ENCODE assay signal across 11 cellular contexts in genomic region chr2:234978466-234979203, GRCh38. TPM values are rescaled to one million over a fixed set of nuclear protein-coding genes. Genes with fewer than 3 reads are reported as not detected.
A peak's percentile ranks its signal among the peaks of the same experiment; 100 is the strongest.
DNase-seq lines count a peak whose midpoint lies in the region; ATAC-seq, FAIRE-seq and TF ChIP-seq lines count a peak whose summit lies in the region.
"Had no signal": no experiment of that assay in that cellular context is flagged by ENCODE, and none has a peak within 500 bp of the region (broad histone marks: within the 10 kb centered on the region; RNA-seq: fewer than 3 reads in every experiment).

No MANE protein-coding gene starts in this region.

- H3K4me2 ChIP-seq in H1 (ENCODE audit: insufficient read depth in 1 of 2, low read depth in 2 of 2, low read length in 2 of 2): no peak overlapping the region

- H2AFZ ChIP-seq in ACC112 (ENCODE audit: low read length, unreplicated experiment) (no peak overlapping the region), H1 (ENCODE audit: low read length) (no peak overlapping the region)

- no peak overlapping the region for H4K91ac ChIP-seq in H1 (replicated peaks; ENCODE audit: insufficient read length, low read length)

- H3K18ac ChIP-seq in H1 (ENCODE audit: extremely low read depth, low read length): 0 out of 2 replicates have a peak overlapping the region, but pooled peaks have one; percentile 7

- H3K4me1 ChIP-seq in ACC112 (ENCODE audit: control insufficient read depth, insufficient read depth, low read length, unreplicated experiment) (peaks cover 48% of the 10 kb centered on the region), H1 (replicated peaks in 1 of 4; ENCODE audit: control insufficient read depth in 3 of 4, insufficient read depth in 4 of 4, low read length in 3 of 4) (peaks cover 10 to 41% (median 27%) of the 10 kb centered on the region in 4 experiments), mucosa of descending colon (ENCODE audit: low read depth) (peaks cover 61% of the 10 kb centered on the region)

- no peak overlapping the region for H2BK5ac ChIP-seq in H1 (ENCODE audit: low read depth, low read length)

- ATAC-seq in mucosa of descending colon: peak; percentile 4
- ATAC-seq: CD8-positive, alpha-beta T cell; K562 had no signal

- no peak overlapping the region for H2BK120ac ChIP-seq in H1 (replicated peaks; ENCODE audit: low read depth, low read length)

- TF ChIP-seq CTCF in H1 (IDR thresholded peaks at IDR 0.05; ENCODE audit: control extremely low read depth in 1 of 3, insufficient read depth in 1 of 3, low read depth in 1 of 3, low read length in 3 of 3) (no peak), mucosa of descending colon (IDR thresholded peaks at IDR 0.05) (no peak)

- H3K23me2 ChIP-seq in H1 (ENCODE audit: low read depth, low read length): 0 out of 2 replicates have a peak, but pooled peaks cover 2% of the 10 kb centered on the region

- TF ChIP-seq POLR2A in H1 (IDR thresholded peaks at IDR 0.05; ENCODE audit: control extremely low read depth in 1 of 2, low read depth in 2 of 2, low read length in 2 of 2): no peak

- POLR2A ChIA-PET in H1 (lab: Charles Lee; ENCODE audit: partially characterized antibody): no interaction called here

- H3K27me3 ChIP-seq in ACC112 (ENCODE audit: insufficient read depth, low read length): no peaks in the 10 kb centered on the region
- H3K27me3 ChIP-seq in H1 (replicated peaks in 1 of 4; ENCODE audit: control insufficient read depth in 3 of 4, extremely low read depth in 1 of 4, insufficient read depth in 3 of 4, low read length in 3 of 4): no peaks in the 10 kb centered on the region

- no peak overlapping the region for H3K23ac ChIP-seq in H1 (ENCODE audit: insufficient read length)

- peak overlapping the region; percentile 53; the same call in 1 of the 2 replicates for H2AK5ac ChIP-seq in H1 (ENCODE audit: low read depth, low read length)

- peak overlapping the region; percentile 60 for H2BK12ac ChIP-seq in H1 (ENCODE audit: low read depth, low read length)

- peaks cover 13% of the 10 kb centered on the region; the same call in 1 of the 2 replicates for H3K36me3 ChIP-seq in ACC112 (ENCODE audit: insufficient read depth, low read length)
- H3K36me3 ChIP-seq in H1 (ENCODE audit: control insufficient read depth in 2 of 4, insufficient read depth in 4 of 4, low read length in 3 of 4): peaks cover 0 to 17% (median under 1%) of the 10 kb centered on the region in 4 experiments; a peak in 4 of 8 replicates
- no peaks in the 10 kb centered on the region for H3K36me3 ChIP-seq in mucosa of descending colon (ENCODE audit: low read depth)

- no peak for TF ChIP-seq EP300 in H1 (IDR thresholded peaks at IDR 0.05; ENCODE audit: borderline replicate concordance in 1 of 2, low read depth in 2 of 2, low read length in 2 of 2)

- no peak overlapping the region for H4K8ac ChIP-seq in H1 (ENCODE audit: extremely low read depth, insufficient read depth, low read length)

- H3K79me1 ChIP-seq in H1 (ENCODE audit: low read depth, low read length): peaks cover 41% of the 10 kb centered on the region

- H3K79me2 ChIP-seq in ACC112 (ENCODE audit: control insufficient read depth, insufficient read depth, low read length, unreplicated experiment) (peaks cover 77% of the 10 kb centered on the region), H1 (ENCODE audit: control insufficient read depth in 1 of 2, insufficient read depth in 2 of 2, low read length in 2 of 2) (peaks cover 18 to 97% of the 10 kb centered on the region in 2 experiments; a peak in 3 of 4 replicates)

- H4K5ac ChIP-seq in H1 (ENCODE audit: insufficient read length, low read depth, low read length): no peak overlapping the region

- no peak overlapping the region for H3K14ac ChIP-seq in H1 (ENCODE audit: insufficient read length)

- CTCF ChIA-PET in H1 (lab: Charles Lee; ENCODE audit: partially characterized antibody): no interaction called here

- H3K4me3 ChIP-seq in ACC112 (ENCODE audit: low read depth, low read length) (no peak overlapping the region), H1 (ENCODE audit: extremely low read depth in 1 of 4, insufficient read depth in 2 of 4, low read depth in 3 of 4, low read length in 4 of 4) (no peak overlapping the region), mucosa of descending colon (no peak overlapping the region)
- H3K4me3 ChIP-seq: K562 had no signal

- intact Hi-C loops in mucosa of descending colon (cut with DNase I, micrococcal nuclease): no loop called here

- 93% methylated on average over 23 of the region's 23 CpGs; no CpG with 5 or more reads in 1 of the 2 experiments for WGBS in H1 (ENCODE audit: extremely low coverage in 1 of 2, insufficient coverage in 1 of 2, insufficient read length in 1 of 2, insufficient replicate concordance in 2 of 2, low coverage in 1 of 2, low lambda C conversion rate in 2 of 2, missing lambda C conversion rate in 1 of 2), 2 experiments

- H2BK15ac ChIP-seq in H1 (ENCODE audit: low read length): no peak overlapping the region

- TF ChIP-seq RAD21 in H1 (IDR thresholded peaks at IDR 0.05 in 1 of 2, conservative IDR thresholded peaks at IDR 0.05 in 1 of 2; ENCODE audit: low read depth in 2 of 2, low read length in 2 of 2): no peak

- FAIRE-seq in H1 (lab: Jason Lieb, UNC): no peak
- FAIRE-seq: K562 had no signal

- H3K9me3 ChIP-seq in H1 (ENCODE audit: insufficient read depth in 2 of 2, low read depth in 1 of 2, low read length in 1 of 2) (peaks cover 4% of the 10 kb centered on the region in 2 experiments; a peak in 2 of 4 replicates), mucosa of descending colon (no peaks in the 10 kb centered on the region)

- DNase-seq in LoVo (ENCODE audit: low spot score) (peak; percentile 19), H1 (ENCODE audit: low read depth in 1 of 2, low spot score in 2 of 2) (no peak), mucosa of descending colon (peak in 1 of 3 donors; percentile 56), iPS-NIHi11 (ENCODE audit: low spot score) (no peak), SIG-M5 treated with dmso at 0.1 percent for 504 hours (lab: John Stamatoyannopoulos, UW; ENCODE audit: unreplicated experiment) (no peak), NCI-H187 (lab: John Stamatoyannopoulos, UW) (no peak), islet precursor cell (no peak)
- DNase-seq: activated CD4-positive, alpha-beta T cell treated with anti-CD3 and anti-CD28 coated beads, Interleukin-2, amount 50 U/mL, for 48 hours; CD8-positive, alpha-beta T cell had no signal

- H3K9ac ChIP-seq in H1 (replicated peaks in 1 of 4; ENCODE audit: extremely low read depth in 1 of 4, low read depth in 3 of 4, low read length in 3 of 4): no peak overlapping the region

- H3K27ac ChIP-seq in ACC112 (ENCODE audit: low read depth, low read length): peak overlapping the region; percentile 35; the same call in 1 of the 2 replicates
- no peak overlapping the region; the same call in 1 of the 2 replicates for H3K27ac ChIP-seq in H1 (ENCODE audit: low read depth, low read length)

- no peak overlapping the region for H3K4ac ChIP-seq in H1 (replicated peaks; ENCODE audit: insufficient read length, low read depth, low read length)

- H3K56ac ChIP-seq in H1 (replicated peaks; ENCODE audit: insufficient read length, low read depth, low read length): no peak overlapping the region

- H2BK20ac ChIP-seq in H1 (ENCODE audit: low read length): no peak overlapping the region

- peaks cover 7 to 18% of the 10 kb centered on the region in 2 experiments for H4K20me1 ChIP-seq in H1 (replicated peaks in 1 of 2; ENCODE audit: control insufficient read depth in 1 of 2, insufficient read depth in 2 of 2, low read length in 2 of 2)

TF ChIP-seq in H1, 55 proteins besides CTCF, POLR2A, EP300 and RAD21 (continues in another document):
- no peak for TF ChIP-seq CBX5 (IDR thresholded peaks at IDR 0.05; ENCODE audit: low read depth, low read length)
- no peak for TF ChIP-seq SP4 (IDR thresholded peaks at IDR 0.05; ENCODE audit: low read length)
- no peak for TF ChIP-seq CHD1 (IDR thresholded peaks at IDR 0.05; ENCODE audit: low read depth, low read length)
- no peak for TF ChIP-seq EZH2 (IDR thresholded peaks at IDR 0.05; ENCODE audit: low read depth, low read length, severe bottlenecking)
- TF ChIP-seq HDAC2 (IDR thresholded peaks at IDR 0.05; ENCODE audit: borderline replicate concordance in 1 of 2, low read depth in 2 of 2, low read length in 2 of 2): no peak
- no peak for TF ChIP-seq KDM5A (IDR thresholded peaks at IDR 0.05; ENCODE audit: low read length)
- no peak for TF ChIP-seq CTBP2 (IDR thresholded peaks at IDR 0.05; ENCODE audit: borderline replicate concordance, insufficient read depth, insufficient read length, low read length)
- no peak for TF ChIP-seq CBX8 (IDR thresholded peaks at IDR 0.05; ENCODE audit: borderline replicate concordance, low read depth, low read length)
- no peak for TF ChIP-seq ASH2L (IDR thresholded peaks at IDR 0.05; ENCODE audit: low read length)
- no peak for TF ChIP-seq RNF2 (IDR thresholded peaks at IDR 0.05; ENCODE audit: borderline replicate concordance, low read depth, low read length, missing control alignments, poor library complexity, severe bottlenecking)
- TF ChIP-seq FOSL1 (IDR thresholded peaks at IDR 0.05; ENCODE audit: insufficient read depth, low read depth, low read length): no peak
- TF ChIP-seq NANOG (IDR thresholded peaks at IDR 0.05; ENCODE audit: insufficient read depth, low read depth, low read length, poor library complexity, severe bottlenecking): no peak
- no peak for TF ChIP-seq SIX5 (IDR thresholded peaks at IDR 0.05; ENCODE audit: low read depth, low read length)

RNA-seq across cellular contexts. Expression of gene SH3BP4, which starts 26.8 kb away (rescaled TPM):
- total RNA-seq in H1 (2021; fragmentation: NEBNext Ultra II Directional; extraction: Animal tissue kit (Norgen Biotek cat#: 25700)): 35.4 and 39.4 TPM in 2 replicates
- 28.3 and 31.5 TPM in 2 replicates for polyA plus RNA-seq in H1 (2011; rRNA removed)
- 30.9 TPM for polyA plus RNA-seq in H1 (2011; cell fraction: cytosol; rRNA removed)
- 43.6 TPM for polyA plus RNA-seq in H1 (2011; cell fraction: nucleus; rRNA removed)
- polyA plus RNA-seq in H1 (2012, experiment 1 of 2): 25.9 to 31.0 TPM (median 28.9 TPM) in 4 replicates
- 15.9 TPM for polyA plus RNA-seq in H1 (2012, experiment 2 of 2)
- 17.7 TPM for polyA plus RNA-seq in H1 (2013, experiment 1 of 2)
- 19.1 TPM for polyA plus RNA-seq in H1 (2013, experiment 2 of 2)
- polyA minus RNA-seq in H1 (2011; rRNA and poly(A)+ RNA removed): 86.7 and 93.2 TPM in 2 replicates
- polyA minus RNA-seq in H1 (2011; cell fraction: cytosol; rRNA and poly(A)+ RNA removed): 32.7 TPM
- polyA minus RNA-seq in H1 (2011; cell fraction: nucleus; rRNA and poly(A)+ RNA removed): 35.7 TPM
- total RNA-seq in mucosa of descending colon: 10 to 100 TPM; 18.0 to 30.4 (median 29.6) TPM
